Comparison of ENCODE assay signal across 8 cellular contexts in the genomic region with DNA sequence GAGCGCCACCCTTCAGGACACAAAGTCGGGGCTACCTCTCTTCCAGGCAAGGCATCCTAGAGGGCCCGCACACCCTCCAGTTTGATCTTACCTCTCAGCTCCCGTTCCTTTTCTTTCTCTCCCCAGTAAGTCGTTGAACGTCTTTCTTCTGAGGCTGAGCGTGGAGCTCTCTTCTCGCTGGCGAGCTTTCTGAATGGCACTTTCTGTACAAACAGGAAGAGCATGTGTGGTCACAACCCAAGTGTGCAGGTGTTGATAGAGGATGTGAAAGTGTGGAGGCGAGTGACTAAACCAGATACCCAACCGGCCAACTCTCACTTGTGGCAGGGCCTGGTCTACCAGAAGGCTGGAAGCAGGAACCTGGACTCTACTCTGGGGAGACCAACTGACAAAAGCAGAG. TPM values are rescaled to one million over a fixed set of nuclear protein-coding genes. Genes with fewer than 3 reads are reported as not detected.
DNase-seq lines count a peak whose midpoint lies in the region; ATAC-seq, FAIRE-seq and TF ChIP-seq lines count a peak whose summit lies in the region.
"Had no signal": no experiment of that assay in that cellular context is flagged by ENCODE, and none has a peak within 500 bp of the region (broad histone marks: within the 10 kb centered on the region; RNA-seq: fewer than 3 reads in every experiment).

A gene with protein sequence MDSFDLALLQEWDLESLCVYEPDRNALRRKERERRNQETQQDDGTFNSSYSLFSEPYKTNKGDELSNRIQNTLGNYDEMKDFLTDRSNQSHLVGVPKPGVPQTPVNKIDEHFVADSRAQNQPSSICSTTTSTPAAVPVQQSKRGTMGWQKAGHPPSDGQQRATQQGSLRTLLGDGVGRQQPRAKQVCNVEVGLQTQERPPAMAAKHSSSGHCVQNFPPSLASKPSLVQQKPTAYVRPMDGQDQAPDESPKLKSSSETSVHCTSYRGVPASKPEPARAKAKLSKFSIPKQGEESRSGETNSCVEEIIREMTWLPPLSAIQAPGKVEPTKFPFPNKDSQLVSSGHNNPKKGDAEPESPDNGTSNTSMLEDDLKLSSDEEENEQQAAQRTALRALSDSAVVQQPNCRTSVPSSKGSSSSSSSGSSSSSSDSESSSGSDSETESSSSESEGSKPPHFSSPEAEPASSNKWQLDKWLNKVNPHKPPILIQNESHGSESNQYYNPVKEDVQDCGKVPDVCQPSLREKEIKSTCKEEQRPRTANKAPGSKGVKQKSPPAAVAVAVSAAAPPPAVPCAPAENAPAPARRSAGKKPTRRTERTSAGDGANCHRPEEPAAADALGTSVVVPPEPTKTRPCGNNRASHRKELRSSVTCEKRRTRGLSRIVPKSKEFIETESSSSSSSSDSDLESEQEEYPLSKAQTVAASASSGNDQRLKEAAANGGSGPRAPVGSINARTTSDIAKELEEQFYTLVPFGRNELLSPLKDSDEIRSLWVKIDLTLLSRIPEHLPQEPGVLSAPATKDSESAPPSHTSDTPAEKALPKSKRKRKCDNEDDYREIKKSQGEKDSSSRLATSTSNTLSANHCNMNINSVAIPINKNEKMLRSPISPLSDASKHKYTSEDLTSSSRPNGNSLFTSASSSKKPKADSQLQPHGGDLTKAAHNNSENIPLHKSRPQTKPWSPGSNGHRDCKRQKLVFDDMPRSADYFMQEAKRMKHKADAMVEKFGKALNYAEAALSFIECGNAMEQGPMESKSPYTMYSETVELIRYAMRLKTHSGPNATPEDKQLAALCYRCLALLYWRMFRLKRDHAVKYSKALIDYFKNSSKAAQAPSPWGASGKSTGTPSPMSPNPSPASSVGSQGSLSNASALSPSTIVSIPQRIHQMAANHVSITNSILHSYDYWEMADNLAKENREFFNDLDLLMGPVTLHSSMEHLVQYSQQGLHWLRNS (N-terminal part only) (minus strand): TSS at position 198 of the 400 bp plus-strand sequence. CDS start 38,136 bp downstream, outside the sequence.

- no peak for FAIRE-seq in H54 (lab: Jason Lieb, UNC)
- FAIRE-seq: islet of Langerhans had no signal

- no peaks in the 10 kb centered on the region for H3K9me3 Mint-ChIP-seq in activated CD4-positive, alpha-beta memory T cell treated with anti-CD3 and anti-CD28 coated beads for 36 hours
- no peaks in the 10 kb centered on the region for H3K9me3 Mint-ChIP-seq in mesothelial cell of epicardium

- POLR2A ChIA-PET in activated CD4-positive, alpha-beta memory T cell treated with anti-CD3 and anti-CD28 coated beads for 36 hours (lab: Charles Lee): interaction anchor here (1.0 kb wide), 1 partner anchor 11 kb away, joined by 4 read pairs; no protein-coding TSS in a partner anchor

- DNase-seq in activated CD4-positive, alpha-beta memory T cell treated with anti-CD3 and anti-CD28 coated beads for 36 hours: peak; percentile 72
- DNase-seq in mesothelial cell of epicardium (ENCODE audit: low spot score in 2 of 2, unreplicated experiment in 2 of 2) (no peak), NCI-H2081 (lab: John Stamatoyannopoulos, UW) (no peak), H54 (ENCODE audit: insufficient read length, low spot score) (no peak), superior temporal gyrus (ENCODE audit: extremely low spot score) (no peak)

- CTCF ChIA-PET in activated CD4-positive, alpha-beta memory T cell treated with anti-CD3 and anti-CD28 coated beads for 36 hours (lab: Charles Lee): no interaction called here

- peak; percentile 98 for ATAC-seq in GM19397 (IDR thresholded peaks at IDR 0.05; ENCODE audit: unreplicated experiment)
- peak; percentile 97 for ATAC-seq in HG03280 (IDR thresholded peaks at IDR 0.05; ENCODE audit: unreplicated experiment)

- H3K27me3 Mint-ChIP-seq in activated CD4-positive, alpha-beta memory T cell treated with anti-CD3 and anti-CD28 coated beads for 36 hours: peaks cover 42% of the 10 kb centered on the region
- H3K27me3 Mint-ChIP-seq in mesothelial cell of epicardium (ENCODE audit: low read depth): peaks cover 57% of the 10 kb centered on the region

- H3K4me3 Mint-ChIP-seq in activated CD4-positive, alpha-beta memory T cell treated with anti-CD3 and anti-CD28 coated beads for 36 hours: peak within 1 kb of the TSS; percentile 38
- H3K4me3 Mint-ChIP-seq in mesothelial cell of epicardium: no peak within 1 kb of the TSS

- no peak for TF ChIP-seq CTCF in mesothelial cell of epicardium (IDR thresholded peaks at IDR 0.05; ENCODE audit: unreplicated experiment)

- peak within 1 kb of the TSS; percentile 46 for H3K27ac Mint-ChIP-seq in activated CD4-positive, alpha-beta memory T cell treated with anti-CD3 and anti-CD28 coated beads for 36 hours
- no peak within 1 kb of the TSS for H3K27ac Mint-ChIP-seq in mesothelial cell of epicardium

- no peak for TF ChIP-seq POLR2A in H54 (IDR thresholded peaks at IDR 0.05; ENCODE audit: low read depth, low read length)

- H3K36me3 Mint-ChIP-seq in activated CD4-positive, alpha-beta memory T cell treated with anti-CD3 and anti-CD28 coated beads for 36 hours: no peaks in the 10 kb centered on the region
- H3K36me3 Mint-ChIP-seq in mesothelial cell of epicardium: no peaks in the 10 kb centered on the region

- H3K4me1 Mint-ChIP-seq in activated CD4-positive, alpha-beta memory T cell treated with anti-CD3 and anti-CD28 coated beads for 36 hours (ENCODE audit: low read depth): peaks cover 33% of the 10 kb centered on the region
- peaks cover 3% of the 10 kb centered on the region for H3K4me1 Mint-ChIP-seq in mesothelial cell of epicardium

- intact Hi-C loops in activated CD4-positive, alpha-beta memory T cell treated with anti-CD3 and anti-CD28 coated beads for 36 hours (cut with micrococcal nuclease): loop anchor here (2.0 kb wide), 1 partner anchor 82 kb away; no protein-coding TSS in a partner anchor

RNA-seq across cellular contexts. Expression of the gene that starts here (rescaled TPM):
- under 1 TPM; 0.22 to 0.59 TPM for total RNA-seq in activated CD4-positive, alpha-beta memory T cell treated with anti-CD3 and anti-CD28 coated beads for 36 hours
- total RNA-seq in mesothelial cell of epicardium: 14.4 to 15.6 TPM (median 14.7 TPM) in 3 replicates

Comparison
In these comparisons a context has a peak if more than half of its experiments do, and no peak if none do; other contexts are left out.
1. Peak in DNase-seq in activated CD4-positive, alpha-beta memory T cell treated with anti-CD3 and anti-CD28 coated beads for 36 hours; RNA of the gene not detected or under 1 TPM.